In the genomic region with DNA sequence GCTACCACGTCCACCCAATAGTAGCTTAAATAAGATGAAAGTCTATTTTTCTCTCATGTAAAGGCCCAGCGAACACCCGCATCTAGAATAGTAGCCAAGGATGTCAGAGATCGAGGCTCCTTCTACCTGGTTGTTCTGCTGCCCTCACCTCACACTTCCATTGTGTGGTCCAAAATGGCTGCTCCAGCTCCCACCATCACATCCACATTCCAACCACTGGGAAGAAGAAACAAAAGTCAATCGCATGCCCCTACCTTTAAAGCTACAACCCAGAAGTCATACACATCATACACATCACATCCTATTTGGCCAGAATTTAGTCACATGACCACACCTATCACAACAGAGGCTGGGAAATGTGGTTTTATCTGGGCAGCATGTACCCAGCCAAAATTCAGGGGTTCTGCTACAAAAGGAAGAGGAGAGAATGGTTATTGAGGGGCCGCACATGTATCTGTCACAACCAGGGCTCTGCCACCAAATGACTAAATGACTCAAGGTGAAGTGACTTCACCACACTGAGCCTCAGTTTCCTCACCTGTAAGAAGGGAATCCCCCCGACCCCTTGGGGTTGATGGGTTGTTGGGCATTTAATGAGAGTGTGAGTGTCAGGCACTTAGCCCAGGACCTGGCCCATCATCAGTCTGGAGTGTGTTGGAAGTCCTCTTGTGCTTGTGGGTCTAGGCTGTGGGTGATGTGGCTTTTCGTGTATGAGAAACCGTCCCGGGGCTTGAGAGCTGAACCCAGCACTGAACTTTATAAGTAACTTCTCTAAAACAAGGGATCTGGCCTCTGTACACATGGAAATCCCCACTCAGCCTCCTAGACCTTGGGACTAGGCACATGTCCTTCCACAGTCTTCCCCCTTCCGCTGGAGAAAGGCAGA, we compare ENCODE assay signal across 20 cellular contexts. TPM values are rescaled to one million over a fixed set of nuclear protein-coding genes. Genes with fewer than 3 reads are reported as not detected.
DNase-seq lines count a peak whose midpoint lies in the region; ATAC-seq, FAIRE-seq and TF ChIP-seq lines count a peak whose summit lies in the region.
"Had no signal": no experiment of that assay in that cellular context is flagged by ENCODE, and none has a peak within 500 bp of the region (broad histone marks: within the 10 kb centered on the region; RNA-seq: fewer than 3 reads in every experiment).

No MANE protein-coding gene starts in this region.

- peak; percentile 33 for DNase-seq in activated CD4-positive, alpha-beta T cell treated with anti-CD3 and anti-CD28 coated beads for 36 hours
- no peak for DNase-seq in activated CD4-positive, alpha-beta T cell treated with anti-CD3 and anti-CD28 coated beads for 48 hours
- DNase-seq in GM18507 (ENCODE audit: extremely low spot score, insufficient read length, low read depth): no peak
- peak; percentile 31 for DNase-seq in UCSD-AML1 (lab: John Stamatoyannopoulos, UW; ENCODE audit: unreplicated experiment)
- no peak for DNase-seq in naive thymus-derived CD4-positive, alpha-beta T cell
- no peak for DNase-seq in NCI-H345 (lab: John Stamatoyannopoulos, UW)
- no peak for DNase-seq in Caco-2
- DNase-seq: aorta, C1 segment of cervical spinal cord, MM.1S, NCI-H1930, NCI-H510A, SHP77, trophoblast cell had no signal

- H3K4me3 Mint-ChIP-seq in activated CD4-positive, alpha-beta T cell treated with anti-CD3 and anti-CD28 coated beads for 36 hours: no peak overlapping the region
- H3K4me3 Mint-ChIP-seq in naive thymus-derived CD4-positive, alpha-beta T cell: peak overlapping the region in 1 of 10 donors; percentile 37
- H3K4me3 Mint-ChIP-seq in Caco-2 (ENCODE audit: unreplicated experiment): no peak overlapping the region
- H3K4me3 Mint-ChIP-seq: neural crest cell; stimulated activated memory B cell treated with anti-CD40 and anti-IgM and Interleukin-4, amounts not matched to agents 10 μg/mL and 1 μg/mL and 100 μg/mL, for 72 hours had no signal

- no peaks in the 10 kb centered on the region for H3K36me3 ChIP-seq in naive thymus-derived CD4-positive, alpha-beta T cell (ENCODE audit: control insufficient read depth in 2 of 3, insufficient read depth in 3 of 3, low read length in 3 of 3)
- H3K36me3 ChIP-seq in Caco-2 (ENCODE audit: control insufficient read depth, insufficient read depth, low read length): no peaks in the 10 kb centered on the region

- no peak overlapping the region for H3K27ac ChIP-seq in naive thymus-derived CD4-positive, alpha-beta T cell (ENCODE audit: low read depth, low read length)

- peak overlapping the region; percentile 37 for H3K27ac Mint-ChIP-seq in activated CD4-positive, alpha-beta T cell treated with anti-CD3 and anti-CD28 coated beads for 36 hours
- H3K27ac Mint-ChIP-seq in naive thymus-derived CD4-positive, alpha-beta T cell: peak overlapping the region; percentile 23 to 76 (median 46)
- no peak overlapping the region for H3K27ac Mint-ChIP-seq in Caco-2 (ENCODE audit: unreplicated experiment)
- H3K27ac Mint-ChIP-seq: stimulated activated memory B cell treated with anti-CD40 and anti-IgM and Interleukin-4, amounts not matched to agents 10 μg/mL and 1 μg/mL and 100 μg/mL, for 72 hours had no signal

- FAIRE-seq in GM18507 (lab: Jason Lieb, UNC): peak; percentile 55
- FAIRE-seq: endometrium had no signal

- CTCF ChIA-PET in activated CD4-positive, alpha-beta T cell treated with anti-CD3 and anti-CD28 coated beads for 36 hours (lab: Charles Lee): interaction anchor here (0.7 to 10.0 kb wide), 6 partner anchors 9 to 43 kb away, joined by 3 to 288 read pairs (median 4); no protein-coding TSS in a partner anchor
- CTCF ChIA-PET in naive thymus-derived CD4-positive, alpha-beta T cell (lab: Charles Lee): interaction anchor here (0.9 to 9.7 kb wide), 2 partner anchors 15 to 44 kb away, joined by 3 to 295 read pairs; no protein-coding TSS in a partner anchor
- CTCF ChIA-PET in Caco-2 (lab: Charles Lee): interaction anchor here (0.6 to 1.5 kb wide), 4 partner anchors 18 to 44 kb away, joined by 3 to 6 read pairs (median 5); no protein-coding TSS in a partner anchor

- no peak overlapping the region for H3K4me3 ChIP-seq in naive thymus-derived CD4-positive, alpha-beta T cell (ENCODE audit: low read length)
- H3K4me3 ChIP-seq in Caco-2 (ENCODE audit: low read depth, low read length): no peak overlapping the region

- H3K27me3 Mint-ChIP-seq in activated CD4-positive, alpha-beta T cell treated with anti-CD3 and anti-CD28 coated beads for 36 hours: no peaks in the 10 kb centered on the region
- no peaks in the 10 kb centered on the region for H3K27me3 Mint-ChIP-seq in naive thymus-derived CD4-positive, alpha-beta T cell
- H3K27me3 Mint-ChIP-seq in Caco-2 (ENCODE audit: insufficient read depth, unreplicated experiment): no peaks in the 10 kb centered on the region
- H3K27me3 Mint-ChIP-seq: stimulated activated memory B cell treated with anti-CD40 and anti-IgM and Interleukin-4, amounts not matched to agents 10 μg/mL and 1 μg/mL and 100 μg/mL, for 72 hours had no signal

- intact Hi-C loops in activated CD4-positive, alpha-beta T cell treated with anti-CD3 and anti-CD28 coated beads for 36 hours (cut with DNase I, micrococcal nuclease): no loop called here
- intact Hi-C loops in naive thymus-derived CD4-positive, alpha-beta T cell (cut with micrococcal nuclease): no loop called here
- intact Hi-C loops in Caco-2 (cut with micrococcal nuclease; ENCODE audit: unreplicated experiment): no loop called here

- H3K4me1 ChIP-seq in naive thymus-derived CD4-positive, alpha-beta T cell (ENCODE audit: control insufficient read depth in 2 of 2, insufficient read depth in 2 of 2, low read length in 2 of 2): peaks cover 5 to 9% of the 10 kb centered on the region in 2 donors
- peaks cover 4% of the 10 kb centered on the region; the same call in 1 of the 2 replicates for H3K4me1 ChIP-seq in Caco-2

- H3K27me3 ChIP-seq in naive thymus-derived CD4-positive, alpha-beta T cell (ENCODE audit: control insufficient read depth in 2 of 2, insufficient read depth in 2 of 2, low read length in 2 of 2): no peaks in the 10 kb centered on the region
- no peaks in the 10 kb centered on the region for H3K27me3 ChIP-seq in Caco-2 (replicated peaks; ENCODE audit: control insufficient read depth, insufficient read depth, low read length)

- no peak for ATAC-seq in activated CD4-positive, alpha-beta T cell treated with anti-CD3 and anti-CD28 coated beads for 36 hours
- ATAC-seq in naive thymus-derived CD4-positive, alpha-beta T cell: no peak
- no peak for ATAC-seq in GM19351 (IDR thresholded peaks at IDR 0.05; ENCODE audit: unreplicated experiment)
- ATAC-seq: stimulated activated memory B cell treated with anti-CD40 and anti-IgM and Interleukin-4, amounts not matched to agents 10 μg/mL and 1 μg/mL and 100 μg/mL, for 72 hours had no signal

- H3K4me1 Mint-ChIP-seq in activated CD4-positive, alpha-beta T cell treated with anti-CD3 and anti-CD28 coated beads for 36 hours: peaks cover 35% of the 10 kb centered on the region
- H3K4me1 Mint-ChIP-seq in naive thymus-derived CD4-positive, alpha-beta T cell: peaks cover 0 to 56% (median 41%) of the 10 kb centered on the region in 7 donors
- no peaks in the 10 kb centered on the region for H3K4me1 Mint-ChIP-seq in Caco-2 (ENCODE audit: low read depth, unreplicated experiment)

- BruUV-seq in Caco-2 (replicated peaks; lab: Mats Ljungman, UMichigan): no TSS peak

- H3K9me3 ChIP-seq in naive thymus-derived CD4-positive, alpha-beta T cell (ENCODE audit: control insufficient read depth in 2 of 3, low read length in 3 of 3): no peaks in the 10 kb centered on the region
- no peaks in the 10 kb centered on the region for H3K9me3 ChIP-seq in Caco-2

- H3K36me3 Mint-ChIP-seq in activated CD4-positive, alpha-beta T cell treated with anti-CD3 and anti-CD28 coated beads for 36 hours (ENCODE audit: low read depth): no peaks in the 10 kb centered on the region
- peaks cover 0 to 17% (median 0%) of the 10 kb centered on the region in 5 donors for H3K36me3 Mint-ChIP-seq in naive thymus-derived CD4-positive, alpha-beta T cell
- H3K36me3 Mint-ChIP-seq in Caco-2 (ENCODE audit: insufficient read depth, unreplicated experiment): peaks cover 5% of the 10 kb centered on the region
- H3K36me3 Mint-ChIP-seq: stimulated activated memory B cell treated with anti-CD40 and anti-IgM and Interleukin-4, amounts not matched to agents 10 μg/mL and 1 μg/mL and 100 μg/mL, for 72 hours had no signal

- POLR2A ChIA-PET in activated CD4-positive, alpha-beta T cell treated with anti-CD3 and anti-CD28 coated beads for 36 hours (lab: Charles Lee): interaction anchor here (0.9 kb wide), 1 partner anchor 10 kb away, joined by 3 read pairs; no protein-coding TSS in a partner anchor
- POLR2A ChIA-PET in naive thymus-derived CD4-positive, alpha-beta T cell (lab: Charles Lee): interaction anchor here (0.6 to 2.0 kb wide), 4 partner anchors 12 to 60 kb away, joined by 3 to 7 read pairs (median 5); partner anchors contain the start of gene BCL3
- POLR2A ChIA-PET in Caco-2 (lab: Charles Lee): no interaction called here

- H3K9me3 Mint-ChIP-seq in activated CD4-positive, alpha-beta T cell treated with anti-CD3 and anti-CD28 coated beads for 36 hours (ENCODE audit: low read depth): peaks cover 4% of the 10 kb centered on the region
- H3K9me3 Mint-ChIP-seq in naive thymus-derived CD4-positive, alpha-beta T cell: peaks cover 0 to 2% (median 0%) of the 10 kb centered on the region in 11 donors
- no peaks in the 10 kb centered on the region for H3K9me3 Mint-ChIP-seq in Caco-2 (ENCODE audit: unreplicated experiment)

- no peak for TF ChIP-seq CTCF in Caco-2 (IDR thresholded peaks at IDR 0.05; ENCODE audit: insufficient read depth in 1 of 2, low read depth in 1 of 2, low read length in 1 of 2, severe bottlenecking in 1 of 2, unreplicated experiment in 1 of 2)

RNA-seq across cellular contexts. Expression of gene CBLC, which starts 10.2 kb away (rescaled TPM):
- not detected for total RNA-seq in activated CD4-positive, alpha-beta T cell treated with anti-CD3 and anti-CD28 coated beads for 36 hours
- total RNA-seq in naive thymus-derived CD4-positive, alpha-beta T cell: not detected
- polyA plus RNA-seq in naive thymus-derived CD4-positive, alpha-beta T cell: not detected
- total RNA-seq in Caco-2 (2022): 42.3 and 43.6 TPM in 2 replicates
- total RNA-seq: A172, aorta, mesenteric fat pad, neural crest cell had no signal

RNA-seq across cellular contexts. Expression of gene BCL3, which starts 19.0 kb away (rescaled TPM):
- total RNA-seq in activated CD4-positive, alpha-beta T cell treated with anti-CD3 and anti-CD28 coated beads for 36 hours: 10 to 100 TPM; 56.2 to 81.5 TPM
- total RNA-seq in naive thymus-derived CD4-positive, alpha-beta T cell: 100 to 1,000 TPM in 1 of 5 experiments, 10 to 100 TPM in 4; 10.2 to 107 (median 94.2) TPM
- 1 to 10 TPM; 3.3 to 8.9 TPM for polyA plus RNA-seq in naive thymus-derived CD4-positive, alpha-beta T cell
- total RNA-seq in Caco-2 (2022): 15.5 and 21.3 TPM in 2 replicates

RNA-seq across cellular contexts. Expression of gene BCAM, which starts 41.4 kb away (rescaled TPM):
- not detected for total RNA-seq in activated CD4-positive, alpha-beta T cell treated with anti-CD3 and anti-CD28 coated beads for 36 hours
- under 1 TPM in 1 of 5 experiments, not detected in 4; 0.42 TPM for total RNA-seq in naive thymus-derived CD4-positive, alpha-beta T cell
- not detected for polyA plus RNA-seq in naive thymus-derived CD4-positive, alpha-beta T cell
- total RNA-seq in Caco-2 (2022): 230 and 244 TPM in 2 replicates

Comparison
In these comparisons a context has a peak if more than half of its experiments do, and no peak if none do; other contexts are left out.
1. DNase-seq: peak in activated CD4-positive, alpha-beta T cell treated with anti-CD3 and anti-CD28 coated beads for 36 hours (single experiment) and UCSD-AML1 (single experiment); none in activated CD4-positive, alpha-beta T cell treated with anti-CD3 and anti-CD28 coated beads for 48 hours (single experiment), GM18507 (single experiment), naive thymus-derived CD4-positive, alpha-beta T cell (0 of 9), NCI-H345 (single experiment) and Caco-2 (0 of 2).
2. RNA of gene CBLC, which starts 10.2 kb away (total RNA-seq): 42.3 to 43.6 TPM in Caco-2; not detected in activated CD4-positive, alpha-beta T cell treated with anti-CD3 and anti-CD28 coated beads for 36 hours and not detected in naive thymus-derived CD4-positive, alpha-beta T cell; every median in the first group is over 10 times any median in the second.
3. RNA of gene BCAM, which starts 41.4 kb away (total RNA-seq): 230 to 244 TPM in Caco-2; not detected in activated CD4-positive, alpha-beta T cell treated with anti-CD3 and anti-CD28 coated beads for 36 hours and 0.42 TPM in naive thymus-derived CD4-positive, alpha-beta T cell; every median in the first group is over 100 times any median in the second.